10 cellular contexts compared by ENCODE assay signal in the genomic region with DNA sequence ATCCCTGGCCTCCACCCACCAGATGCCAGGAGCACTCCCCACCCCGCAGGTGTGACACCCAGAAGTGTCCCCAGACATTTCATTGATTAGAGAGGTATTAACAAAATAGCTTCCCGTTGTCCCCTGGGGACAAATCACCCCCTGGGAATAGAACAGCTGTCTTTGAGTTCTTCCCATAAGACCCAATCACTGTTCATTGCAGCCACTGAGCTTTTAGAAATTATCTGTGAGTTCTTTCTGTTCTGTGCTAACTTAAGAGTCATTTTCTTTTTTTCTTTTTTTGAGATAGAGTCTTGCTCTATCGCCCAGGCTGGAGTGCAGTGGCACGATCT. TPM values are rescaled to one million over a fixed set of nuclear protein-coding genes. Genes with fewer than 3 reads are reported as not detected.
A peak's percentile ranks its signal among the peaks of the same experiment; 100 is the strongest.
DNase-seq lines count a peak whose midpoint lies in the region; ATAC-seq, FAIRE-seq and TF ChIP-seq lines count a peak whose summit lies in the region.
"Had no signal": no experiment of that assay in that cellular context is flagged by ENCODE, and none has a peak within 500 bp of the region (broad histone marks: within the 10 kb centered on the region; RNA-seq: fewer than 3 reads in every experiment).

No MANE protein-coding gene starts in this region.

- H3K27ac Mint-ChIP-seq in nephron: peak overlapping the region in 2 of 3 experiments; percentile 14 to 38

- H3K27ac ChIP-seq in heart right ventricle (peak overlapping the region in 9 of 10 donors; percentile 54 to 83 (median 74)), cingulate gyrus (ENCODE audit: low read depth, low read length) (peak overlapping the region; percentile 54), urinary bladder (ENCODE audit: low read depth) (peak overlapping the region; percentile 35)

- ATAC-seq in heart right ventricle: no peak
- ATAC-seq in Right ventricle myocardium superior (ENCODE audit: poor library complexity): no peak
- ATAC-seq in GM21528 (IDR thresholded peaks at IDR 0.05; ENCODE audit: low FRiP score, unreplicated experiment): no peak

- H3K9me3 Mint-ChIP-seq in nephron: no peaks in the 10 kb centered on the region

- peaks cover 25% of the 10 kb centered on the region for H3K36me3 Mint-ChIP-seq in nephron (ENCODE audit: low read depth)

- peaks cover 5 to 85% (median 35%) of the 10 kb centered on the region in 9 donors for H3K4me1 ChIP-seq in heart right ventricle
- H3K4me1 ChIP-seq in urinary bladder (ENCODE audit: insufficient read depth): no peaks in the 10 kb centered on the region

- TF ChIP-seq CTCF in heart right ventricle (IDR thresholded peaks at IDR 0.05): no peak
- TF ChIP-seq CTCF in nephron (IDR thresholded peaks at IDR 0.05; ENCODE audit: unreplicated experiment in 3 of 3): no peak

- 73 to 87% methylated on average over 4 of the region's 4 CpGs for WGBS in heart right ventricle, 2 donors
- WGBS in urinary bladder: 64% methylated on average over 4 of the region's 4 CpGs

- H3K9me3 ChIP-seq in heart right ventricle: no peaks in the 10 kb centered on the region
- H3K9me3 ChIP-seq: BE2C had no signal

- H3K27me3 Mint-ChIP-seq in nephron (ENCODE audit: low read depth): no peaks in the 10 kb centered on the region

- peaks cover 8% of the 10 kb centered on the region for H3K4me1 Mint-ChIP-seq in nephron

- intact Hi-C loops in heart right ventricle (cut with DNase I) (no loop called here), Right ventricle myocardium superior (cut with DNase I) (no loop called here)

- H3K27me3 ChIP-seq in heart right ventricle: no peaks in the 10 kb centered on the region
- H3K27me3 ChIP-seq: BE2C had no signal

- no peak for FAIRE-seq in frontal cortex (lab: Jason Lieb, UNC)

- H3K4me3 ChIP-seq in heart right ventricle: peak overlapping the region in 1 of 10 donors; percentile 8
- H3K4me3 ChIP-seq in urinary bladder (ENCODE audit: low read depth, low read length): no peak overlapping the region

- no peak overlapping the region for H3K4me3 Mint-ChIP-seq in nephron

- DNase-seq in heart right ventricle (no peak), Right ventricle myocardium superior (no peak), frontal cortex (ENCODE audit: low spot score in 2 of 2) (no peak), NCI-H446 treated with DMSO at 0.1 percent for 48 hours (lab: John Stamatoyannopoulos, UW) (no peak)
- DNase-seq: central memory CD4-positive, alpha-beta T cell had no signal

- H3K36me3 ChIP-seq in heart right ventricle (peaks cover 0 to 62% (median 0%) of the 10 kb centered on the region in 9 donors), urinary bladder (ENCODE audit: insufficient read depth) (no peaks in the 10 kb centered on the region)

RNA-seq across cellular contexts. Expression of a gene that starts 32.8 kb away (rescaled TPM):
- 10 to 100 TPM; 19.9 to 55.0 (median 27.5) TPM for total RNA-seq in heart right ventricle
- polyA plus RNA-seq in heart right ventricle: 10 to 100 TPM; 27.9 to 55.2 TPM
- 32.4 TPM for total RNA-seq in Right ventricle myocardium superior
- 24.0 TPM for total RNA-seq in urinary bladder
- polyA plus RNA-seq in urinary bladder: 55.2 TPM
- 21.2 TPM for total RNA-seq in frontal cortex

RNA-seq across cellular contexts. Expression of a gene that starts 33.2 kb away (rescaled TPM):
- total RNA-seq in heart right ventricle (1 to 10 TPM; 2.0 to 9.1 (median 4.7) TPM), Right ventricle myocardium superior (4.5 TPM), urinary bladder (2.3 TPM), frontal cortex (2.0 TPM)
- polyA plus RNA-seq in heart right ventricle (10 to 100 TPM in 1 of 2 donors, 1 to 10 TPM in 1; 4.4 to 10.2 TPM), urinary bladder (6.0 TPM)
